6 cellular contexts compared by ENCODE assay signal in the genomic region with DNA sequence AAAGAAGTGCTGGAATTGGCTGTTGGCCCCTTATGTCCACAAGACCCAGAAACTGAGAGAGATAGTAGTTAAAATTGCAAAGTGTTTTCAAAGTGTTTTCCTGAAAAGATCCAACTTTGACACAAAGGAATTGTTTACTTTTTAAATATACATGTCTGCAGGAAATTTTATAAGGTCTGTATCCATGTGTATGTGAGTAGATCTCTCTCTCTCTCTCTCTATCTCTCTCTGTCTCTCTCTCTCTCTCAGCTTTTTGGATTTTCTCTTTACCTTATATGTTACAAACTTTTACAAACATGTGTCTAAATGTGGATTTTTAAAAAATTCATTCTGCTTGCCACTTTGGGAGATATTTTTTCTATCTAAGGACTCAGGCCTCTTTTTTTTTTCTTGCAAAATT.
"Had no signal": no experiment of that assay in that cellular context is flagged by ENCODE, and none has a peak within 500 bp of the region (broad histone marks: within the 10 kb centered on the region; RNA-seq: fewer than 3 reads in every experiment).

No MANE protein-coding gene starts in this region.

- H3K4me3 Mint-ChIP-seq: GM23338, H9, HFFc6 had no signal

- ATAC-seq: K562 had no signal

- DNase-seq: H9, HCEC 1CT, HFFc6, KG1 had no signal

- H3K4me3 ChIP-seq: GM23338, K562 had no signal

- H3K9me3 Mint-ChIP-seq: GM23338, H9 had no signal

- H3K27ac Mint-ChIP-seq: GM23338, H9, HFFc6 had no signal
